20 cellular contexts compared by ENCODE assay signal in the genomic region with DNA sequence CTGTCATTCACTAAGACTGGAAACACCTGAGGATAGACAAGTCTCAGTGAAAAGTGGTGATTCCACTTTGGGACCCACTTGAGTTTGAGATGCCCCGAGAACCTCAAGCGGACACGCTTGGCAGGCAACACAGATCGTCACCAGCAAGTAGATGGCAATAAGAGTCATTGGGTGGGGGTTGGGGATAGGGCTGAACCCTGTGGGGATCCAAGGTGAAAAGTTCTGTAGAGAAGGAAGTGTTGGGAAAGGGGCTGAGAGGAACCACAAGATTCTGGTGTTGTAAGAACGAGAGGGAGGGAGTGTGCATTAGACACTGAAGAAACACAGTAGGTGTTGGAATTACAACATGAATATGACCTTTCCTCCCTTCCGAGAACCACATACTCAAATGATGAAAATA. TPM values are rescaled to one million over a fixed set of nuclear protein-coding genes. Genes with fewer than 3 reads are reported as not detected.
DNase-seq lines count a peak whose midpoint lies in the region; ATAC-seq lines count a peak whose summit lies in the region.
"Had no signal": no experiment of that assay in that cellular context is flagged by ENCODE, and none has a peak within 500 bp of the region (broad histone marks: within the 10 kb centered on the region; RNA-seq: fewer than 3 reads in every experiment).

No MANE protein-coding gene starts in this region.

- WGBS in aorta, 2 donors, result 94% methylated on average over 6 of the region's 6 CpGs

- H3K4me1 ChIP-seq in aorta (ENCODE audit: control insufficient read depth in 1 of 2, insufficient read depth in 2 of 2, low read length in 2 of 2), result peaks cover 0 to 2% of the 10 kb centered on the region in 2 donors
- H3K4me1 ChIP-seq: Caco-2 had no signal

- no peak overlapping the region for H3K27ac ChIP-seq in aorta (ENCODE audit: low read depth in 1 of 2, low read length in 2 of 2)
- H3K27ac ChIP-seq: 22Rv1; BLaER1 treated with 17β-estradiol and CSF1 and Interleukin-3, amounts not matched to agents 10 nM and 100 nM; KMS-11 had no signal

- H3K36me3 ChIP-seq in aorta (ENCODE audit: control insufficient read depth in 1 of 2, insufficient read depth in 2 of 2, low read length in 1 of 2), result no peaks in the 10 kb centered on the region

- H3K9me3 ChIP-seq in aorta (ENCODE audit: control insufficient read depth, low read length), result no peaks in the 10 kb centered on the region
- H3K9me3 ChIP-seq: Caco-2, MG63 had no signal

- DNase-seq in SIG-M5 treated with dmso at 0.1 percent for 504 hours (lab: John Stamatoyannopoulos, UW; ENCODE audit: unreplicated experiment) (peak; percentile 89), SIG-M5 (lab: John Stamatoyannopoulos, UW) (no peak), NOMO-1 treated with dmso at 0.1 percent for 144 hours (lab: John Stamatoyannopoulos, UW; ENCODE audit: unreplicated experiment) (peak; percentile 64), left lobe of liver (ENCODE audit: low spot score) (no peak), aorta (peak; percentile 24 to 56), NAMALWA (ENCODE audit: low spot score) (no peak), NCI-H446 treated with DMSO at 0.1 percent for 48 hours (lab: John Stamatoyannopoulos, UW) (no peak)
- DNase-seq: Caco-2, DMS53, MG63, NCI-H1436, NCI-H2029 treated with DMSO at 0.1 percent for 48 hours, NCI-H524, PC-3 had no signal

- no peaks in the 10 kb centered on the region for H3K27me3 ChIP-seq in aorta (ENCODE audit: control insufficient read depth in 1 of 2, insufficient read depth in 2 of 2, low read length in 1 of 2)
- H3K27me3 ChIP-seq: BLaER1 treated with 17β-estradiol and CSF1 and Interleukin-3, amounts not matched to agents 10 nM and 100 nM; MG63 had no signal

- intact Hi-C loops in aorta (cut with DNase I), result no loop called here

- peak; percentile 2 for ATAC-seq in left lobe of liver
- ATAC-seq in aorta (ENCODE audit: low FRiP score), result no peak
- ATAC-seq in HG02678 (IDR thresholded peaks at IDR 0.05; ENCODE audit: unreplicated experiment), result no peak
- ATAC-seq: GM23338, PC-3 had no signal

- no peak overlapping the region for H3K4me3 ChIP-seq in aorta (ENCODE audit: low read length in 2 of 2)
- H3K4me3 ChIP-seq: BLaER1 treated with 17β-estradiol and CSF1 and Interleukin-3, amounts not matched to agents 10 nM and 100 nM; GM23338; MG63 had no signal

RNA-seq across cellular contexts. Expression of a gene that starts 45.4 kb away (rescaled TPM):
- 2.2 TPM for total RNA-seq in left lobe of liver
- total RNA-seq in aorta, result 10 to 100 TPM in 1 of 2 donors, 1 to 10 TPM in 1; 3.8 to 16.5 TPM
- 1 to 10 TPM; 1.1 to 2.6 TPM for polyA plus RNA-seq in aorta
- total RNA-seq: Caco-2; GM23338; PC-3; T-helper 1 cell treated with Interleukin-12 subunit alpha and Interleukin-12 subunit beta and Interleukin-4 antibody, amounts not matched to agents 30 ng/mL and 1 ng/mL, for 36 hours had no signal

RNA-seq across cellular contexts. Expression of a gene that starts 45.6 kb away (rescaled TPM):
- 5.4 TPM for total RNA-seq in left lobe of liver
- 10 to 100 TPM; 20.2 to 44.1 TPM for total RNA-seq in aorta
- polyA plus RNA-seq in aorta, result 1 to 10 TPM; 2.9 to 7.0 TPM
- total RNA-seq: Caco-2; PC-3; T-helper 1 cell treated with Interleukin-12 subunit alpha and Interleukin-12 subunit beta and Interleukin-4 antibody, amounts not matched to agents 30 ng/mL and 1 ng/mL, for 36 hours had no signal

RNA-seq across cellular contexts. Expression of a gene that starts 51.5 kb away (rescaled TPM):
- total RNA-seq in left lobe of liver (171 TPM), aorta (10 to 100 TPM; 16.5 to 18.2 TPM)
- 1 to 10 TPM; 3.6 to 6.6 TPM for polyA plus RNA-seq in aorta

Comparison
In these comparisons a context has a peak if more than half of its experiments do, and no peak if none do; other contexts are left out.
1. DNase-seq: peak in SIG-M5 treated with dmso at 0.1 percent for 504 hours (single experiment), NOMO-1 treated with dmso at 0.1 percent for 144 hours (single experiment) and aorta (2 of 2); none in SIG-M5 (single experiment), left lobe of liver (single experiment), NAMALWA (single experiment) and NCI-H446 treated with DMSO at 0.1 percent for 48 hours (single experiment).